23 cellular contexts compared by ENCODE assay signal in genomic region chr4:7717161-7717560, GRCh38.
"Had no signal": no experiment of that assay in that cellular context is flagged by ENCODE, and none has a peak within 500 bp of the region (broad histone marks: within the 10 kb centered on the region; RNA-seq: fewer than 3 reads in every experiment).

No MANE protein-coding gene starts in this region.

- H3K4me1 ChIP-seq: left lung had no signal

- H3K27ac ChIP-seq: left lung, neural progenitor cell, ovary, right atrium auricular region, skin epidermis, spleen, suprapubic skin, thoracic aorta, tibial artery, upper lobe of right lung had no signal

- H3K27me3 ChIP-seq: ovary, right atrium auricular region, suprapubic skin had no signal

- H3K9me3 ChIP-seq: ovary, right atrium auricular region, suprapubic skin, thoracic aorta, upper lobe of right lung had no signal

- H3K36me3 ChIP-seq: left lung, neural progenitor cell, ovary, right atrium auricular region, spleen, suprapubic skin, thoracic aorta, tibial artery, upper lobe of right lung had no signal

- H2AFZ ChIP-seq: neural progenitor cell had no signal

- DNase-seq: hippocampal formation; kidney glomerular epithelial cell; left colon; mesendoderm; naive B cell; natural killer cell; nephron progenitor cell; ovary; spleen; stimulated activated CD4-positive, alpha-beta T cell treated with anti-CD3 and anti-CD28 coated beads, Interleukin-4, amount 100 ng/mL, for 24 hours; stimulated activated naive CD4-positive, alpha-beta T cell; tibial artery; trophoblast cell; upper lobe of right lung had no signal

- ATAC-seq: left colon; left lung; sciatic nerve; stimulated activated effector memory CD8-positive, alpha-beta T cell treated with anti-CD3 and anti-CD28 coated beads, Interleukin-12 subunit alpha, Interleukin-12 subunit beta, amount 100 ng/mL, for 72 hours; upper lobe of right lung had no signal

- H3K9ac ChIP-seq: neural progenitor cell had no signal

- H3K4me3 ChIP-seq: left lung, lung, neural progenitor cell, ovary, right atrium auricular region, skin epidermis, spleen, suprapubic skin, thoracic aorta, tibial artery, upper lobe of right lung had no signal
